8 cellular contexts compared by ENCODE assay signal in genomic region chr1:156114919-156115513, GRCh38. TPM values are rescaled to one million over a fixed set of nuclear protein-coding genes. Genes with fewer than 3 reads are reported as not detected.
DNase-seq lines count a peak whose midpoint lies in the region; ATAC-seq, FAIRE-seq and TF ChIP-seq lines count a peak whose summit lies in the region.

No MANE protein-coding gene starts in this region.

- H4K20me1 ChIP-seq in OCI-LY3 (ENCODE audit: insufficient read depth, low read length) = no peaks in the 10 kb centered on the region

- POLR2A ChIA-PET in BJ (lab: Charles Lee) = interaction anchor here (0.6 to 1.3 kb wide), 4 partner anchors 8 to 103 kb away, joined by 5 to 6 read pairs (median 6); no protein-coding TSS in a partner anchor

- peaks cover 7% of the 10 kb centered on the region for H3K4me1 ChIP-seq in OCI-LY3 (ENCODE audit: low read length)

- H3K4me3 ChIP-seq in BJ (ENCODE audit: low read depth, low read length) = peak overlapping the region; percentile 100
- H3K4me3 ChIP-seq in OCI-LY3 (ENCODE audit: low read length) = no peak overlapping the region
- peak overlapping the region; percentile 100 for H3K4me3 ChIP-seq in bronchial epithelial cell (ENCODE audit: low read depth, low read length)

- DNase-seq in BJ (ENCODE audit: low read depth) (no peak), bronchial epithelial cell (ENCODE audit: low read depth) (no peak), left lobe of liver (ENCODE audit: low spot score) (no peak), superior temporal gyrus (ENCODE audit: extremely low spot score) (peak; percentile 49), GM13976 (ENCODE audit: low spot score) (no peak), pons (ENCODE audit: low spot score) (no peak)

- H3K27me3 ChIP-seq in BJ (ENCODE audit: control insufficient read depth, insufficient read depth, low read length) (no peaks in the 10 kb centered on the region), OCI-LY3 (ENCODE audit: low read depth, low read length) (peaks cover 49% of the 10 kb centered on the region), bronchial epithelial cell (ENCODE audit: control insufficient read depth, insufficient read depth, low read length) (no peaks in the 10 kb centered on the region)

- in situ Hi-C loops in GM13976 (cut with MboI; ENCODE audit: low sequenced_read_pairs, unreplicated experiment) = no loop called here

- TF ChIP-seq CTCF in BJ (IDR thresholded peaks at IDR 0.05; ENCODE audit: insufficient read depth, low read depth, low read length) (no peak), OCI-LY3 (IDR thresholded peaks at IDR 0.05; ENCODE audit: low read depth, low read length) (no peak), bronchial epithelial cell (IDR thresholded peaks at IDR 0.05; ENCODE audit: insufficient read depth, low read length, severe bottlenecking) (no peak), GM13976 (IDR thresholded peaks at IDR 0.05; ENCODE audit: borderline replicate concordance, control extremely low read depth, extremely low read depth, insufficient read depth, missing control alignments) (no peak)

- ATAC-seq in GM21381 (IDR thresholded peaks at IDR 0.05; ENCODE audit: unreplicated experiment) (peak; percentile 4), left lobe of liver (peak; percentile 63)

- peak overlapping the region; percentile 0; the same call in 1 of the 2 replicates for H3K4me2 ChIP-seq in OCI-LY3 (ENCODE audit: low read length)

- H3K27ac ChIP-seq in OCI-LY3 (ENCODE audit: low read length) = no peak overlapping the region

- no peak overlapping the region for H2AFZ ChIP-seq in OCI-LY3 (ENCODE audit: low read depth, low read length)

- H3K79me2 ChIP-seq in OCI-LY3 (ENCODE audit: low read length) = no peaks in the 10 kb centered on the region

- H3K9me3 ChIP-seq in OCI-LY3 (ENCODE audit: insufficient read depth, low read length) = no peaks in the 10 kb centered on the region

- H3K36me3 ChIP-seq in BJ (ENCODE audit: control insufficient read depth, insufficient read depth, low read length) = 0 out of 2 replicates have a peak, but pooled peaks cover under 1% of the 10 kb centered on the region
- no peaks in the 10 kb centered on the region for H3K36me3 ChIP-seq in OCI-LY3 (replicated peaks; ENCODE audit: low read depth, low read length)
- H3K36me3 ChIP-seq in bronchial epithelial cell (ENCODE audit: control insufficient read depth, insufficient read depth, low read length) = peaks cover 4% of the 10 kb centered on the region

- H3K9ac ChIP-seq in OCI-LY3 (ENCODE audit: low read length) = no peak overlapping the region

- no peak for FAIRE-seq in bronchial epithelial cell (lab: Jason Lieb, UNC)

- CTCF ChIA-PET in BJ (lab: Yijun Ruan, JAX) = interaction anchor here (1.3 to 33.9 kb wide), 4 partner anchors 8 to 27 kb away, joined by 4 to 983 read pairs (median 59); no protein-coding TSS in a partner anchor

RNA-seq across cellular contexts. Expression of gene LMNA, which starts 0.5 kb away (rescaled TPM):
- 537 and 840 TPM in 2 replicates for polyA plus RNA-seq in BJ (2011; rRNA removed)
- 412 and 437 TPM in 2 replicates for polyA minus RNA-seq in BJ (2011; rRNA and poly(A)+ RNA removed)
- total RNA-seq in bronchial epithelial cell (561 and 638 TPM in 2 replicates), left lobe of liver (120 TPM)

RNA-seq across cellular contexts. Expression of gene MEX3A, which starts 32.8 kb away (rescaled TPM):
- 1.9 TPM in 2 replicates for polyA plus RNA-seq in BJ (2011; rRNA removed)
- polyA minus RNA-seq in BJ (2011; rRNA and poly(A)+ RNA removed) = 1.8 and 2.4 TPM in 2 replicates
- total RNA-seq in bronchial epithelial cell = 0.13 and 0.53 TPM in 2 replicates
- total RNA-seq in left lobe of liver = 1.1 TPM

RNA-seq across cellular contexts. Expression of gene SEMA4A, which starts 38.4 kb away (rescaled TPM):
- polyA plus RNA-seq in BJ (2011; rRNA removed) = 0.49 and 0.77 TPM in 2 replicates
- 0.19 and 0.82 TPM in 2 replicates for polyA minus RNA-seq in BJ (2011; rRNA and poly(A)+ RNA removed)
- total RNA-seq in bronchial epithelial cell (1.8 and 16.9 TPM in 2 replicates), left lobe of liver (0.88 TPM)

RNA-seq across cellular contexts. Expression of gene RAB25, which starts 54.1 kb away (rescaled TPM):
- polyA plus RNA-seq in BJ (2011; rRNA removed) = not detected in 2 replicates
- not detected in 2 replicates for polyA minus RNA-seq in BJ (2011; rRNA and poly(A)+ RNA removed)
- 30.3 and 83.7 TPM in 2 replicates for total RNA-seq in bronchial epithelial cell
- total RNA-seq in left lobe of liver = 1.7 TPM
